8 cellular contexts compared by ENCODE assay signal in genomic region chr11:66593650-66594049, GRCh38. TPM values are rescaled to one million over a fixed set of nuclear protein-coding genes. Genes with fewer than 3 reads are reported as not detected.
DNase-seq lines count a peak whose midpoint lies in the region; ATAC-seq, FAIRE-seq and TF ChIP-seq lines count a peak whose summit lies in the region.

No MANE protein-coding gene starts in this region.

- ATAC-seq in GM12878, result no peak; the same call in 2 of the 3 replicates
- no peak for ATAC-seq in memory B cell (ENCODE audit: low read depth)
- no peak for ATAC-seq in upper lobe of right lung

- peaks cover 12% of the 10 kb centered on the region for H3K27me3 Mint-ChIP-seq in activated naive CD4-positive, alpha-beta T cell treated with anti-CD3 and anti-CD28 coated beads, Interleukin-2, amount 10 ng/mL, durations not matched to agents 7 days and 5 days
- no peaks in the 10 kb centered on the region for H3K27me3 Mint-ChIP-seq in memory B cell

- H2AFZ ChIP-seq in GM12878 (ENCODE audit: control insufficient read depth, low read depth, low read length), result peak overlapping the region; percentile 91

- no peak for TF ChIP-seq RAD21 in GM12878 (IDR thresholded peaks at IDR 0.05; ENCODE audit: insufficient read depth, low read depth, low read length)

- H3K9ac ChIP-seq in GM12878 (ENCODE audit: control insufficient read depth, insufficient read depth, low read length), result peak overlapping the region; percentile 95

- H3K4me3 ChIP-seq in GM12878 (peak overlapping the region; percentile 85), upper lobe of right lung (peak overlapping the region; percentile 90)

- H3K4me1 ChIP-seq in GM12878 (ENCODE audit: control insufficient read depth, insufficient read depth, low read length) (peaks cover 13% of the 10 kb centered on the region), upper lobe of right lung (peaks cover 26% of the 10 kb centered on the region)

- BruUV-seq in GM12878 (replicated peaks; lab: Mats Ljungman, UMichigan), result no TSS peak

- peaks cover 38% of the 10 kb centered on the region for H3K4me1 Mint-ChIP-seq in activated naive CD4-positive, alpha-beta T cell treated with anti-CD3 and anti-CD28 coated beads, Interleukin-2, amount 10 ng/mL, durations not matched to agents 7 days and 5 days
- peaks cover 22% of the 10 kb centered on the region for H3K4me1 Mint-ChIP-seq in memory B cell

- H3K9me3 Mint-ChIP-seq in activated naive CD4-positive, alpha-beta T cell treated with anti-CD3 and anti-CD28 coated beads, Interleukin-2, amount 10 ng/mL, durations not matched to agents 7 days and 5 days, result no peaks in the 10 kb centered on the region
- H3K9me3 Mint-ChIP-seq in memory B cell, result no peaks in the 10 kb centered on the region

- in situ Hi-C loops in GM12878 (cut with MboI), result no loop called here

- POLR2A ChIA-PET in GM12878 (lab: Charles Lee), result interaction anchor here (0.8 to 6.9 kb wide), 8 partner anchors 12 to 262 kb away, joined by 3 to 60 read pairs (median 3); partner anchors contain the start of genes RBM14, RBM4 and RBM4B

- H3K27me3 ChIP-seq in GM12878 (replicated peaks in 1 of 2; ENCODE audit: control insufficient read depth in 2 of 2, insufficient read depth in 2 of 2, low read length in 1 of 2), result no peaks in the 10 kb centered on the region
- H3K27me3 ChIP-seq in upper lobe of right lung, result no peaks in the 10 kb centered on the region

- H3K27ac Mint-ChIP-seq in activated naive CD4-positive, alpha-beta T cell treated with anti-CD3 and anti-CD28 coated beads, Interleukin-2, amount 10 ng/mL, durations not matched to agents 7 days and 5 days, result peak overlapping the region; percentile 95
- H3K27ac Mint-ChIP-seq in memory B cell, result peak overlapping the region; percentile 95

- peak overlapping the region; percentile 100 for H3K4me3 Mint-ChIP-seq in activated naive CD4-positive, alpha-beta T cell treated with anti-CD3 and anti-CD28 coated beads, Interleukin-2, amount 10 ng/mL, durations not matched to agents 7 days and 5 days
- peak overlapping the region; percentile 99 for H3K4me3 Mint-ChIP-seq in memory B cell

- RAD21 ChIA-PET in GM12878 (lab: Charles Lee; ENCODE audit: unreplicated experiment), result interaction anchor here (1.3 to 3.3 kb wide), 2 partner anchors 16 to 84 kb away, joined by 3 to 27 read pairs; partner anchors contain the start of gene RBM4B

- H4K20me1 ChIP-seq in GM12878 (ENCODE audit: control insufficient read depth, insufficient read depth), result no peaks in the 10 kb centered on the region

- WGBS in GM12878 (ENCODE audit: insufficient coverage, insufficient replicate concordance, low lambda C conversion rate, missing lambda C conversion rate), result 34% methylated on average over 7 of the region's 7 CpGs

- peaks cover 3% of the 10 kb centered on the region for H3K36me3 Mint-ChIP-seq in activated naive CD4-positive, alpha-beta T cell treated with anti-CD3 and anti-CD28 coated beads, Interleukin-2, amount 10 ng/mL, durations not matched to agents 7 days and 5 days
- no peaks in the 10 kb centered on the region for H3K36me3 Mint-ChIP-seq in memory B cell

- H3K79me2 ChIP-seq in GM12878 (ENCODE audit: control insufficient read depth, insufficient read depth, low read length), result peaks cover 23% of the 10 kb centered on the region

- SMC1A ChIA-PET in GM12878 (lab: Charles Lee; ENCODE audit: uncharacterized antibody, unreplicated experiment), result interaction anchor here (0.9 to 4.2 kb wide), 4 partner anchors 13 to 84 kb away, joined by 3 to 19 read pairs (median 10); partner anchors contain the start of genes RBM14 and RBM4B

- intact Hi-C loops in GM12878 (cut with micrococcal nuclease; ENCODE audit: unreplicated experiment) (loop anchor here (2.0 to 5.0 kb wide), 2 partner anchors 23 to 84 kb away; partner anchors contain the start of genes RBM14 and RBM4B), upper lobe of right lung (cut with DNase I) (no loop called here)

- H3K27ac ChIP-seq in GM12878 (ENCODE audit: control insufficient read depth, insufficient read depth) (peak overlapping the region; percentile 62), upper lobe of right lung (peak overlapping the region; percentile 85)

- TF ChIP-seq CTCF in GM12878 (IDR thresholded peaks at IDR 0.05 in 2 of 3, conservative IDR thresholded peaks at IDR 0.05 in 1 of 3; ENCODE audit: control insufficient read depth in 2 of 3, extremely low read depth in 1 of 3, insufficient read depth in 1 of 3, low read depth in 3 of 3, low read length in 3 of 3) (no peak), upper lobe of right lung (IDR thresholded peaks at IDR 0.05) (no peak)

- H3K9me3 ChIP-seq in GM12878 (replicated peaks; ENCODE audit: control insufficient read depth, insufficient read depth, low read length) (no peaks in the 10 kb centered on the region), upper lobe of right lung (no peaks in the 10 kb centered on the region)

- TF ChIP-seq POLR2A in GM12878 (IDR thresholded peaks at IDR 0.05; ENCODE audit: low read depth, low read length), result no peak

- DNase-seq in activated naive CD4-positive, alpha-beta T cell treated with anti-CD3 and anti-CD28 coated beads, Interleukin-2, amount 10 ng/mL, durations not matched to agents 7 days and 5 days, result no peak
- no peak for DNase-seq in activated naive CD4-positive, alpha-beta T cell (lab: John Stamatoyannopoulos, UW)
- no peak for DNase-seq in GM12878 (ENCODE audit: low read depth, low spot score)
- no peak for DNase-seq in memory B cell (ENCODE audit: low spot score in 2 of 2)
- no peak for DNase-seq in upper lobe of right lung
- DNase-seq in DMS 273 (lab: John Stamatoyannopoulos, UW; ENCODE audit: unreplicated experiment), result no peak
- no peak for DNase-seq in NCI-H446 treated with DMSO at 0.1 percent for 48 hours (lab: John Stamatoyannopoulos, UW)
- no peak for DNase-seq in GM19239 (ENCODE audit: insufficient read length, low spot score)

- no peak for TF ChIP-seq EP300 in GM12878 (IDR thresholded peaks at IDR 0.05; ENCODE audit: borderline replicate concordance in 1 of 2, control insufficient read depth in 1 of 2, low read depth in 2 of 2, low read length in 2 of 2)

- no peak for FAIRE-seq in GM12878 (lab: Jason Lieb, UNC)
- no peak for FAIRE-seq in GM19239 (lab: Jason Lieb, UNC)

- CTCF ChIA-PET in activated naive CD4-positive, alpha-beta T cell treated with anti-CD3 and anti-CD28 coated beads, Interleukin-2, amount 10 ng/mL, durations not matched to agents 7 days and 5 days (lab: Charles Lee), result interaction anchor here (1.0 to 1.6 kb wide), 3 partner anchors 14 to 172 kb away, joined by 3 to 4 read pairs (median 3); partner anchors contain the start of gene RBM14
- CTCF ChIA-PET in GM12878 (lab: Yijun Ruan, JAX), result interaction anchor here (0.7 to 7.7 kb wide), 5 partner anchors 13 to 85 kb away, joined by 3 to 75 read pairs (median 21); partner anchors contain the start of genes RBM4 and RBM4B

- H3K36me3 ChIP-seq in GM12878 (ENCODE audit: control insufficient read depth in 2 of 2, insufficient read depth in 2 of 2, low read length in 1 of 2) (no peaks in the 10 kb centered on the region), upper lobe of right lung (no peaks in the 10 kb centered on the region)

- H3K4me2 ChIP-seq in GM12878 (ENCODE audit: control insufficient read depth, insufficient read depth), result peak overlapping the region; percentile 97

RNA-seq across cellular contexts. Expression of gene CCS, which starts 0.7 kb away (rescaled TPM):
- total RNA-seq in GM12878 (2013; cell fraction: nucleolus; rRNA removed), result 40.3 and 53.9 TPM in 2 replicates
- total RNA-seq in GM12878 (2014; rRNA removed), result 35.8 and 40.6 TPM in 2 replicates
- 25.3 and 25.8 TPM in 2 replicates for total RNA-seq in GM12878 (2014; rRNA removed; fragmentation: Illumina TruSeq; extraction: Trizol)
- 33.8 and 35.3 TPM in 2 replicates for total RNA-seq in GM12878 (2021)
- polyA plus RNA-seq in GM12878 (2011; ENCODE audit: low read depth), result 21.2 TPM
- 10.9 and 15.7 TPM in 2 replicates for polyA plus RNA-seq in GM12878 (2011; rRNA removed)
- polyA plus RNA-seq in GM12878 (2011; cell fraction: cytosol; rRNA removed), result 22.9 and 31.7 TPM in 2 replicates
- 64.7 and 70.2 TPM in 2 replicates for polyA plus RNA-seq in GM12878 (2011; cell fraction: nucleus; rRNA removed)
- polyA plus RNA-seq in GM12878 (2012), result 47.0 and 47.3 TPM in 2 replicates
- 7.0 and 20.5 TPM in 2 replicates for polyA plus RNA-seq in GM12878 (2014; fragmentation: Illumina TruSeq; extraction: Trizol)
- 1 to 10 TPM; 1.5 to 7.6 TPM for polyA plus RNA-seq in GM12878 (2014; fragmentation: Nextera tagmentation; extraction: Ambion mirVana)
- 44.2 and 46.6 TPM in 2 replicates for polyA plus RNA-seq in GM12878 (2014; rRNA removed)
- polyA plus RNA-seq in GM12878 (2016; fragmentation: Nextera tagmentation; extraction: Ambion mirVana), result 10 to 100 TPM; 41.9 to 44.1 TPM
- 12.5 and 20.3 TPM in 2 replicates for polyA minus RNA-seq in GM12878 (2011; rRNA and poly(A)+ RNA removed)
- polyA minus RNA-seq in GM12878 (2011; cell fraction: cytosol; rRNA and poly(A)+ RNA removed), result 11.5 and 13.1 TPM in 2 replicates
- 8.3 and 14.5 TPM in 2 replicates for polyA minus RNA-seq in GM12878 (2011; cell fraction: nucleus; rRNA and poly(A)+ RNA removed)
- total RNA-seq in upper lobe of right lung, result 31.9 TPM

RNA-seq across cellular contexts. Expression of gene CCDC87, which starts 0.8 kb away (rescaled TPM):
- total RNA-seq in GM12878 (2013; cell fraction: nucleolus; rRNA removed), result 0.98 and 1.3 TPM in 2 replicates
- total RNA-seq in GM12878 (2014; rRNA removed), result 0.17 TPM in 1 of 2 replicates, not detected in the other
- 0.09 TPM in 1 of 2 replicates, not detected in the other for total RNA-seq in GM12878 (2014; rRNA removed; fragmentation: Illumina TruSeq; extraction: Trizol)
- 0.08 and 0.13 TPM in 2 replicates for total RNA-seq in GM12878 (2021)
- not detected for polyA plus RNA-seq in GM12878 (2011; ENCODE audit: low read depth)
- polyA plus RNA-seq in GM12878 (2011; rRNA removed), result 0.04 TPM in 1 of 2 replicates, not detected in the other
- 0.02 and 0.09 TPM in 2 replicates for polyA plus RNA-seq in GM12878 (2011; cell fraction: cytosol; rRNA removed)
- 0.15 and 0.23 TPM in 2 replicates for polyA plus RNA-seq in GM12878 (2011; cell fraction: nucleus; rRNA removed)
- polyA plus RNA-seq in GM12878 (2012), result 0.04 TPM in 1 of 2 replicates, not detected in the other
- 0.07 TPM in 1 of 2 replicates, not detected in the other for polyA plus RNA-seq in GM12878 (2014; fragmentation: Illumina TruSeq; extraction: Trizol)
- under 1 TPM in 1 of 2 experiments, not detected in 1; 0.02 TPM for polyA plus RNA-seq in GM12878 (2014; fragmentation: Nextera tagmentation; extraction: Ambion mirVana)
- polyA plus RNA-seq in GM12878 (2014; rRNA removed), result not detected in 2 replicates
- under 1 TPM in 1 of 2 experiments, not detected in 1; 0.11 TPM for polyA plus RNA-seq in GM12878 (2016; fragmentation: Nextera tagmentation; extraction: Ambion mirVana)
- polyA minus RNA-seq in GM12878 (2011; rRNA and poly(A)+ RNA removed), result 0.29 and 0.36 TPM in 2 replicates
- polyA minus RNA-seq in GM12878 (2011; cell fraction: cytosol; rRNA and poly(A)+ RNA removed), result not detected in 2 replicates
- 0.48 and 0.86 TPM in 2 replicates for polyA minus RNA-seq in GM12878 (2011; cell fraction: nucleus; rRNA and poly(A)+ RNA removed)
- 0.26 TPM for total RNA-seq in upper lobe of right lung

RNA-seq across cellular contexts. Expression of gene RBM14, which starts 22.8 kb away (rescaled TPM):
- total RNA-seq in GM12878 (2013; cell fraction: nucleolus; rRNA removed), result 243 and 263 TPM in 2 replicates
- total RNA-seq in GM12878 (2014; rRNA removed), result 51.2 and 63.3 TPM in 2 replicates
- 30.6 and 34.4 TPM in 2 replicates for total RNA-seq in GM12878 (2014; rRNA removed; fragmentation: Illumina TruSeq; extraction: Trizol)
- total RNA-seq in GM12878 (2021), result 114 and 133 TPM in 2 replicates
- 22.8 TPM for polyA plus RNA-seq in GM12878 (2011; ENCODE audit: low read depth)
- polyA plus RNA-seq in GM12878 (2011; rRNA removed), result 18.1 and 29.0 TPM in 2 replicates
- polyA plus RNA-seq in GM12878 (2011; cell fraction: cytosol; rRNA removed), result 47.4 and 54.9 TPM in 2 replicates
- polyA plus RNA-seq in GM12878 (2011; cell fraction: nucleus; rRNA removed), result 69.1 and 106 TPM in 2 replicates
- polyA plus RNA-seq in GM12878 (2012), result 39.7 and 50.2 TPM in 2 replicates
- polyA plus RNA-seq in GM12878 (2014; fragmentation: Illumina TruSeq; extraction: Trizol), result 33.3 and 34.4 TPM in 2 replicates
- 10 to 100 TPM in 1 of 2 experiments, 1 to 10 TPM in 1; 5.4 to 16.1 TPM for polyA plus RNA-seq in GM12878 (2014; fragmentation: Nextera tagmentation; extraction: Ambion mirVana)
- polyA plus RNA-seq in GM12878 (2014; rRNA removed), result 54.6 and 59.2 TPM in 2 replicates
- 100 to 1,000 TPM; 138 to 140 TPM for polyA plus RNA-seq in GM12878 (2016; fragmentation: Nextera tagmentation; extraction: Ambion mirVana)
- polyA minus RNA-seq in GM12878 (2011; rRNA and poly(A)+ RNA removed), result 24.4 and 42.8 TPM in 2 replicates
- polyA minus RNA-seq in GM12878 (2011; cell fraction: cytosol; rRNA and poly(A)+ RNA removed), result 30.7 and 36.0 TPM in 2 replicates
- 45.9 and 78.7 TPM in 2 replicates for polyA minus RNA-seq in GM12878 (2011; cell fraction: nucleus; rRNA and poly(A)+ RNA removed)
- total RNA-seq in upper lobe of right lung, result 63.3 TPM

RNA-seq across cellular contexts. Expression of gene CTSF, which starts 25.2 kb away (rescaled TPM):
- total RNA-seq in GM12878 (2013; cell fraction: nucleolus; rRNA removed), result 0.52 and 0.61 TPM in 2 replicates
- 0.11 TPM in 1 of 2 replicates, not detected in the other for total RNA-seq in GM12878 (2014; rRNA removed)
- total RNA-seq in GM12878 (2014; rRNA removed; fragmentation: Illumina TruSeq; extraction: Trizol), result 0.09 and 0.22 TPM in 2 replicates
- total RNA-seq in GM12878 (2021), result 0.29 and 0.33 TPM in 2 replicates
- polyA plus RNA-seq in GM12878 (2011; ENCODE audit: low read depth), result 0.29 TPM
- 0.24 and 0.30 TPM in 2 replicates for polyA plus RNA-seq in GM12878 (2011; rRNA removed)
- polyA plus RNA-seq in GM12878 (2011; cell fraction: cytosol; rRNA removed), result 0.33 and 0.47 TPM in 2 replicates
- polyA plus RNA-seq in GM12878 (2011; cell fraction: nucleus; rRNA removed), result 2.5 and 4.2 TPM in 2 replicates
- 0.81 and 1.3 TPM in 2 replicates for polyA plus RNA-seq in GM12878 (2012)
- polyA plus RNA-seq in GM12878 (2014; fragmentation: Illumina TruSeq; extraction: Trizol), result not detected in 2 replicates
- not detected for polyA plus RNA-seq in GM12878 (2014; fragmentation: Nextera tagmentation; extraction: Ambion mirVana)
- polyA plus RNA-seq in GM12878 (2014; rRNA removed), result 0.05 and 0.41 TPM in 2 replicates
- under 1 TPM in 1 of 2 experiments, not detected in 1; 0.15 TPM for polyA plus RNA-seq in GM12878 (2016; fragmentation: Nextera tagmentation; extraction: Ambion mirVana)
- polyA minus RNA-seq in GM12878 (2011; rRNA and poly(A)+ RNA removed), result 0.52 and 1.0 TPM in 2 replicates
- polyA minus RNA-seq in GM12878 (2011; cell fraction: cytosol; rRNA and poly(A)+ RNA removed), result not detected in 2 replicates
- polyA minus RNA-seq in GM12878 (2011; cell fraction: nucleus; rRNA and poly(A)+ RNA removed), result 1.2 TPM in 1 of 2 replicates, not detected in the other
- total RNA-seq in upper lobe of right lung, result 37.0 TPM

RNA-seq across cellular contexts. Expression of gene RBM4, which starts 44.9 kb away (rescaled TPM):
- 142 and 143 TPM in 2 replicates for total RNA-seq in GM12878 (2013; cell fraction: nucleolus; rRNA removed)
- total RNA-seq in GM12878 (2014; rRNA removed), result 98.9 and 105 TPM in 2 replicates
- total RNA-seq in GM12878 (2014; rRNA removed; fragmentation: Illumina TruSeq; extraction: Trizol), result 107 and 108 TPM in 2 replicates
- total RNA-seq in GM12878 (2021), result 112 and 130 TPM in 2 replicates
- 132 TPM for polyA plus RNA-seq in GM12878 (2011; ENCODE audit: low read depth)
- polyA plus RNA-seq in GM12878 (2011; rRNA removed), result 170 and 175 TPM in 2 replicates
- 143 and 169 TPM in 2 replicates for polyA plus RNA-seq in GM12878 (2011; cell fraction: cytosol; rRNA removed)
- polyA plus RNA-seq in GM12878 (2011; cell fraction: nucleus; rRNA removed), result 132 and 151 TPM in 2 replicates
- polyA plus RNA-seq in GM12878 (2012), result 111 and 127 TPM in 2 replicates
- polyA plus RNA-seq in GM12878 (2014; fragmentation: Illumina TruSeq; extraction: Trizol), result 115 and 121 TPM in 2 replicates
- 100 to 1,000 TPM; 163 to 224 TPM for polyA plus RNA-seq in GM12878 (2014; fragmentation: Nextera tagmentation; extraction: Ambion mirVana)
- 128 and 135 TPM in 2 replicates for polyA plus RNA-seq in GM12878 (2014; rRNA removed)
- polyA plus RNA-seq in GM12878 (2016; fragmentation: Nextera tagmentation; extraction: Ambion mirVana), result 100 to 1,000 TPM; 141 to 144 TPM
- 132 and 251 TPM in 2 replicates for polyA minus RNA-seq in GM12878 (2011; rRNA and poly(A)+ RNA removed)
- 37.8 and 46.9 TPM in 2 replicates for polyA minus RNA-seq in GM12878 (2011; cell fraction: cytosol; rRNA and poly(A)+ RNA removed)
- polyA minus RNA-seq in GM12878 (2011; cell fraction: nucleus; rRNA and poly(A)+ RNA removed), result 55.6 and 83.2 TPM in 2 replicates
- 98.9 TPM for total RNA-seq in upper lobe of right lung
